In genomic region chrX:133985164-133986007, GRCh38 we compare ENCODE assay signal across 1 cellular context.
A peak's percentile ranks its signal among the peaks of the same experiment; 100 is the strongest.
TF ChIP-seq lines count a peak whose summit lies in the region.

Gene GPC3 (minus strand): TSS chrX:133985594.

TF ChIP-seq in HepG2, 621 proteins besides CTCF, POLR2A, EP300 and RAD21 (continued from another document and continues in another):
- no peak for TF ChIP-seq ZXDC (CRISPR knock-in tag; IDR thresholded peaks at IDR 0.05)
- no peak for TF ChIP-seq CENPT (CRISPR knock-in tag; IDR thresholded peaks at IDR 0.05; ENCODE audit: low read depth)
- TF ChIP-seq FOSL2 (CRISPR knock-in tag; IDR thresholded peaks at IDR 0.05) = no peak; the same call in 1 of the 2 replicates
- TF ChIP-seq ZNF558 (CRISPR knock-in tag; IDR thresholded peaks at IDR 0.05; ENCODE audit: borderline replicate concordance) = peak; percentile 32; the same call in 1 of the 2 replicates
- TF ChIP-seq ZNF564 (CRISPR knock-in tag; IDR thresholded peaks at IDR 0.05) = 0 out of 2 replicates have a peak, but pooled peaks have one; percentile 20
- peak; percentile 40; the same call in 1 of the 2 replicates for TF ChIP-seq HDAC1 (CRISPR knock-in tag; IDR thresholded peaks at IDR 0.05)
- TF ChIP-seq ATF5 (CRISPR knock-in tag; IDR thresholded peaks at IDR 0.05; ENCODE audit: low read depth) = no peak
- TF ChIP-seq, protein P1, sequence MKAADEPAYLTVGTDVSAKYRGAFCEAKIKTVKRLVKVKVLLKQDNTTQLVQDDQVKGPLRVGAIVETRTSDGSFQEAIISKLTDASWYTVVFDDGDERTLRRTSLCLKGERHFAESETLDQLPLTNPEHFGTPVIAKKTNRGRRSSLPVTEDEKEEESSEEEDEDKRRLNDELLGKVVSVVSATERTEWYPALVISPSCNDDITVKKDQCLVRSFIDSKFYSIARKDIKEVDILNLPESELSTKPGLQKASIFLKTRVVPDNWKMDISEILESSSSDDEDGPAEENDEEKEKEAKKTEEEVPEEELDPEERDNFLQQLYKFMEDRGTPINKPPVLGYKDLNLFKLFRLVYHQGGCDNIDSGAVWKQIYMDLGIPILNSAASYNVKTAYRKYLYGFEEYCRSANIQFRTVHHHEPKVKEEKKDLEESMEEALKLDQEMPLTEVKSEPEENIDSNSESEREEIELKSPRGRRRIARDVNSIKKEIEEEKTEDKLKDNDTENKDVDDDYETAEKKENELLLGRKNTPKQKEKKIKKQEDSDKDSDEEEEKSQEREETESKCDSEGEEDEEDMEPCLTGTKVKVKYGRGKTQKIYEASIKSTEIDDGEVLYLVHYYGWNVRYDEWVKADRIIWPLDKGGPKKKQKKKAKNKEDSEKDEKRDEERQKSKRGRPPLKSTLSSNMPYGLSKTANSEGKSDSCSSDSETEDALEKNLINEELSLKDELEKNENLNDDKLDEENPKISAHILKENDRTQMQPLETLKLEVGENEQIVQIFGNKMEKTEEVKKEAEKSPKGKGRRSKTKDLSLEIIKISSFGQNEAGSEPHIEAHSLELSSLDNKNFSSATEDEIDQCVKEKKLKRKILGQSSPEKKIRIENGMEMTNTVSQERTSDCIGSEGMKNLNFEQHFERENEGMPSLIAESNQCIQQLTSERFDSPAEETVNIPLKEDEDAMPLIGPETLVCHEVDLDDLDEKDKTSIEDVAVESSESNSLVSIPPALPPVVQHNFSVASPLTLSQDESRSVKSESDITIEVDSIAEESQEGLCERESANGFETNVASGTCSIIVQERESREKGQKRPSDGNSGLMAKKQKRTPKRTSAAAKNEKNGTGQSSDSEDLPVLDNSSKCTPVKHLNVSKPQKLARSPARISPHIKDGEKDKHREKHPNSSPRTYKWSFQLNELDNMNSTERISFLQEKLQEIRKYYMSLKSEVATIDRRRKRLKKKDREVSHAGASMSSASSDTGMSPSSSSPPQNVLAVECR (CRISPR knock-in tag; IDR thresholded peaks at IDR 0.05; ENCODE audit: borderline replicate concordance) = peak; percentile 60; the same call in 1 of the 2 replicates
- TF ChIP-seq, protein P2, sequence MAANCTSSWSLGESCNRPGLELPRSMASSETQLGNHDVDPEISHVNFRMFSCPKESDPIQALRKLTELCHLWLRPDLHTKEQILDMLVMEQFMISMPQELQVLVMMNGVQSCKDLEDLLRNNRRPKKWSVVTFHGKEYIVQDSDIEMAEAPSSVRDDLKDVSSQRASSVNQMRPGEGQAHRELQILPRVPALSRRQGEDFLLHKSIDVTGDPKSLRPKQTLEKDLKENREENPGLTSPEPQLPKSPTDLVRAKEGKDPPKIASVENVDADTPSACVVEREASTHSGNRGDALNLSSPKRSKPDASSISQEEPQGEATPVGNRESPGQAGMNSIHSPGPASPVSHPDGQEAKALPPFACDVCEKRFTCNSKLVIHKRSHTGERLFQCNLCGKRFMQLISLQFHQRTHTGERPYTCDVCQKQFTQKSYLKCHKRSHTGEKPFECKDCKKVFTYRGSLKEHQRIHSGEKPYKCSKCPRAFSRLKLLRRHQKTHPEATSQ (CRISPR knock-in tag; IDR thresholded peaks at IDR 0.05; ENCODE audit: borderline replicate concordance) = peak; percentile 43; the same call in 1 of the 2 replicates
- TF ChIP-seq, protein P3, sequence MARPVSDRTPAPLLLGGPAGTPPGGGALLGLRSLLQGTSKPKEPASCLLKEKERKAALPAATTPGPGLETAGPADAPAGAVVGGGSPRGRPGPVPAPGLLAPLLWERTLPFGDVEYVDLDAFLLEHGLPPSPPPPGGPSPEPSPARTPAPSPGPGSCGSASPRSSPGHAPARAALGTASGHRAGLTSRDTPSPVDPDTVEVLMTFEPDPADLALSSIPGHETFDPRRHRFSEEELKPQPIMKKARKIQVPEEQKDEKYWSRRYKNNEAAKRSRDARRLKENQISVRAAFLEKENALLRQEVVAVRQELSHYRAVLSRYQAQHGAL (CRISPR knock-in tag; IDR thresholded peaks at IDR 0.05; ENCODE audit: not compliant biosample characterization) = no peak
- 0 out of 2 replicates have a peak, but pooled peaks have one; percentile 64 for TF ChIP-seq ZFP82 (CRISPR knock-in tag; IDR thresholded peaks at IDR 0.05; ENCODE audit: borderline replicate concordance)
- 0 out of 2 replicates have a peak, but pooled peaks have one; percentile 49 for TF ChIP-seq ZNF841 (CRISPR knock-in tag; IDR thresholded peaks at IDR 0.05; ENCODE audit: borderline replicate concordance)
- TF ChIP-seq NFYB (CRISPR knock-in tag; IDR thresholded peaks at IDR 0.05) = peak; percentile 28; the same call in 1 of the 2 replicates
- TF ChIP-seq, protein P4, sequence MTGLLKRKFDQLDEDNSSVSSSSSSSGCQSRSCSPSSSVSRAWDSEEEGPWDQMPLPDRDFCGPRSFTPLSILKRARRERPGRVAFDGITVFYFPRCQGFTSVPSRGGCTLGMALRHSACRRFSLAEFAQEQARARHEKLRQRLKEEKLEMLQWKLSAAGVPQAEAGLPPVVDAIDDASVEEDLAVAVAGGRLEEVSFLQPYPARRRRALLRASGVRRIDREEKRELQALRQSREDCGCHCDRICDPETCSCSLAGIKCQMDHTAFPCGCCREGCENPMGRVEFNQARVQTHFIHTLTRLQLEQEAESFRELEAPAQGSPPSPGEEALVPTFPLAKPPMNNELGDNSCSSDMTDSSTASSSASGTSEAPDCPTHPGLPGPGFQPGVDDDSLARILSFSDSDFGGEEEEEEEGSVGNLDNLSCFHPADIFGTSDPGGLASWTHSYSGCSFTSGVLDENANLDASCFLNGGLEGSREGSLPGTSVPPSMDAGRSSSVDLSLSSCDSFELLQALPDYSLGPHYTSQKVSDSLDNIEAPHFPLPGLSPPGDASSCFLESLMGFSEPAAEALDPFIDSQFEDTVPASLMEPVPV (CRISPR knock-in tag; IDR thresholded peaks at IDR 0.05) = peak; percentile 81; the same call in 1 of the 2 replicates
- TF ChIP-seq THAP11 (CRISPR knock-in tag; IDR thresholded peaks at IDR 0.05) = no peak; the same call in 1 of the 2 replicates
- TF ChIP-seq ZNF672 (CRISPR knock-in tag; IDR thresholded peaks at IDR 0.05) = peak; percentile 76; the same call in 1 of the 2 replicates
- TF ChIP-seq, protein P5, sequence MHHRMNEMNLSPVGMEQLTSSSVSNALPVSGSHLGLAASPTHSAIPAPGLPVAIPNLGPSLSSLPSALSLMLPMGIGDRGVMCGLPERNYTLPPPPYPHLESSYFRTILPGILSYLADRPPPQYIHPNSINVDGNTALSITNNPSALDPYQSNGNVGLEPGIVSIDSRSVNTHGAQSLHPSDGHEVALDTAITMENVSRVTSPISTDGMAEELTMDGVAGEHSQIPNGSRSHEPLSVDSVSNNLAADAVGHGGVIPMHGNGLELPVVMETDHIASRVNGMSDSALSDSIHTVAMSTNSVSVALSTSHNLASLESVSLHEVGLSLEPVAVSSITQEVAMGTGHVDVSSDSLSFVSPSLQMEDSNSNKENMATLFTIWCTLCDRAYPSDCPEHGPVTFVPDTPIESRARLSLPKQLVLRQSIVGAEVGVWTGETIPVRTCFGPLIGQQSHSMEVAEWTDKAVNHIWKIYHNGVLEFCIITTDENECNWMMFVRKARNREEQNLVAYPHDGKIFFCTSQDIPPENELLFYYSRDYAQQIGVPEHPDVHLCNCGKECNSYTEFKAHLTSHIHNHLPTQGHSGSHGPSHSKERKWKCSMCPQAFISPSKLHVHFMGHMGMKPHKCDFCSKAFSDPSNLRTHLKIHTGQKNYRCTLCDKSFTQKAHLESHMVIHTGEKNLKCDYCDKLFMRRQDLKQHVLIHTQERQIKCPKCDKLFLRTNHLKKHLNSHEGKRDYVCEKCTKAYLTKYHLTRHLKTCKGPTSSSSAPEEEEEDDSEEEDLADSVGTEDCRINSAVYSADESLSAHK (CRISPR knock-in tag; IDR thresholded peaks at IDR 0.05; ENCODE audit: borderline replicate concordance) = no peak
- TF ChIP-seq ATF4 (CRISPR knock-in tag; IDR thresholded peaks at IDR 0.05) = 0 out of 4 replicates have a peak, but pooled peaks of 1 of the 2 experiments have one; percentile 19
- 0 out of 2 replicates have a peak, but pooled peaks have one; percentile 34 for TF ChIP-seq TOPORS (CRISPR knock-in tag; IDR thresholded peaks at IDR 0.05)
- TF ChIP-seq TAF1 (CRISPR knock-in tag; IDR thresholded peaks at IDR 0.05) = peak; percentile 84
- no peak for TF ChIP-seq NAIF1 (CRISPR knock-in tag; IDR thresholded peaks at IDR 0.05; ENCODE audit: borderline replicate concordance)
- peak; percentile 74 for TF ChIP-seq ZNF687 (CRISPR knock-in tag; IDR thresholded peaks at IDR 0.05)
- TF ChIP-seq, protein P6, sequence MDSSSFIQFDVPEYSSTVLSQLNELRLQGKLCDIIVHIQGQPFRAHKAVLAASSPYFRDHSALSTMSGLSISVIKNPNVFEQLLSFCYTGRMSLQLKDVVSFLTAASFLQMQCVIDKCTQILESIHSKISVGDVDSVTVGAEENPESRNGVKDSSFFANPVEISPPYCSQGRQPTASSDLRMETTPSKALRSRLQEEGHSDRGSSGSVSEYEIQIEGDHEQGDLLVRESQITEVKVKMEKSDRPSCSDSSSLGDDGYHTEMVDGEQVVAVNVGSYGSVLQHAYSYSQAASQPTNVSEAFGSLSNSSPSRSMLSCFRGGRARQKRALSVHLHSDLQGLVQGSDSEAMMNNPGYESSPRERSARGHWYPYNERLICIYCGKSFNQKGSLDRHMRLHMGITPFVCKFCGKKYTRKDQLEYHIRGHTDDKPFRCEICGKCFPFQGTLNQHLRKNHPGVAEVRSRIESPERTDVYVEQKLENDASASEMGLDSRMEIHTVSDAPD (CRISPR knock-in tag; IDR thresholded peaks at IDR 0.05) = 0 out of 2 replicates have a peak, but pooled peaks have one; percentile 33
- peak; percentile 32; the same call in 1 of the 2 replicates for TF ChIP-seq GABPB1 (CRISPR knock-in tag; IDR thresholded peaks at IDR 0.05)
- TF ChIP-seq, protein P7, sequence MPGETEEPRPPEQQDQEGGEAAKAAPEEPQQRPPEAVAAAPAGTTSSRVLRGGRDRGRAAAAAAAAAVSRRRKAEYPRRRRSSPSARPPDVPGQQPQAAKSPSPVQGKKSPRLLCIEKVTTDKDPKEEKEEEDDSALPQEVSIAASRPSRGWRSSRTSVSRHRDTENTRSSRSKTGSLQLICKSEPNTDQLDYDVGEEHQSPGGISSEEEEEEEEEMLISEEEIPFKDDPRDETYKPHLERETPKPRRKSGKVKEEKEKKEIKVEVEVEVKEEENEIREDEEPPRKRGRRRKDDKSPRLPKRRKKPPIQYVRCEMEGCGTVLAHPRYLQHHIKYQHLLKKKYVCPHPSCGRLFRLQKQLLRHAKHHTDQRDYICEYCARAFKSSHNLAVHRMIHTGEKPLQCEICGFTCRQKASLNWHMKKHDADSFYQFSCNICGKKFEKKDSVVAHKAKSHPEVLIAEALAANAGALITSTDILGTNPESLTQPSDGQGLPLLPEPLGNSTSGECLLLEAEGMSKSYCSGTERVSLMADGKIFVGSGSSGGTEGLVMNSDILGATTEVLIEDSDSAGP (CRISPR knock-in tag; IDR thresholded peaks at IDR 0.05; ENCODE audit: borderline replicate concordance) = peak; percentile 59; the same call in 1 of the 2 replicates
- peak; percentile 36; the same call in 1 of the 2 replicates for TF ChIP-seq PHF8 (CRISPR knock-in tag; IDR thresholded peaks at IDR 0.05)
- peak; percentile 40; the same call in 1 of the 2 replicates for TF ChIP-seq MEIS1 (CRISPR knock-in tag; IDR thresholded peaks at IDR 0.05; ENCODE audit: borderline replicate concordance)
- no peak for TF ChIP-seq SP2 (CRISPR knock-in tag; IDR thresholded peaks at IDR 0.05)
- 0 out of 2 replicates have a peak, but pooled peaks have one; percentile 34 for TF ChIP-seq SP4 (CRISPR knock-in tag; IDR thresholded peaks at IDR 0.05)
